Comparison of ENCODE assay signal across 14 cellular contexts in genomic region chr17:8963665-8964258, GRCh38. TPM values are rescaled to one million over a fixed set of nuclear protein-coding genes. Genes with fewer than 3 reads are reported as not detected.
A peak's percentile ranks its signal among the peaks of the same experiment; 100 is the strongest.
DNase-seq lines count a peak whose midpoint lies in the region; ATAC-seq and TF ChIP-seq lines count a peak whose summit lies in the region.
"Had no signal": no experiment of that assay in that cellular context is flagged by ENCODE, and none has a peak within 500 bp of the region (broad histone marks: within the 10 kb centered on the region; RNA-seq: fewer than 3 reads in every experiment).

No MANE protein-coding gene starts in this region.

- H4K20me1 ChIP-seq in BLaER1 treated with 17β-estradiol and CSF1 and Interleukin-3, amounts not matched to agents 10 nM and 100 nM, result peaks cover 21 to 60% (median 49%) of the 10 kb centered on the region in 11 experiments; a peak in 20 of 22 replicates

- ATAC-seq in lower lobe of right lung, result no peak
- ATAC-seq in GM19452 (IDR thresholded peaks at IDR 0.05; ENCODE audit: unreplicated experiment), result no peak
- ATAC-seq: gastrocnemius medialis had no signal

- H3K36me3 ChIP-seq in BLaER1 treated with 17β-estradiol and CSF1 and Interleukin-3, amounts not matched to agents 10 nM and 100 nM, result peaks cover 0 to 42% (median 7%) of the 10 kb centered on the region in 11 experiments; a peak in 10 of 22 replicates
- no peaks in the 10 kb centered on the region for H3K36me3 ChIP-seq in WERI-Rb-1
- no peaks in the 10 kb centered on the region for H3K36me3 ChIP-seq in lower lobe of right lung
- H3K36me3 ChIP-seq: gastrocnemius medialis, transverse colon had no signal

- H3K9ac ChIP-seq in BLaER1 treated with 17β-estradiol and CSF1 and Interleukin-3, amounts not matched to agents 10 nM and 100 nM, result peak overlapping the region in 9 of 11 experiments; percentile 4 to 95 (median 89); a peak in 13 of 22 replicates

- intact Hi-C loops in lower lobe of right lung (cut with DNase I), result no loop called here

- TF ChIP-seq CTCF in GM12875 (IDR thresholded peaks at IDR 0.05; ENCODE audit: borderline replicate concordance, insufficient read depth, low read depth, low read length) (no peak), WERI-Rb-1 (IDR thresholded peaks at IDR 0.05; ENCODE audit: low read depth, low read length) (no peak), lower lobe of right lung (IDR thresholded peaks at IDR 0.05) (no peak)

- DNase-seq in WERI-Rb-1 (peak; percentile 19), lower lobe of right lung (no peak), glomerular visceral epithelial cell (ENCODE audit: extremely low spot score) (no peak), SW480 (ENCODE audit: low spot score) (no peak)
- DNase-seq in activated effector memory CD4-positive, alpha-beta T cell treated with Interleukin-2 at 50 U/mL for 16 hours, result no peak
- DNase-seq: gastrocnemius medialis, left lung, NCI-H510A, transverse colon had no signal

- no peaks in the 10 kb centered on the region for H3K27me3 ChIP-seq in BLaER1 treated with 17β-estradiol and CSF1 and Interleukin-3, amounts not matched to agents 10 nM and 100 nM
- H3K27me3 ChIP-seq in WERI-Rb-1 (ENCODE audit: insufficient read depth, low read depth, severe bottlenecking) (no peaks in the 10 kb centered on the region), lower lobe of right lung (ENCODE audit: low read depth) (peaks cover 30% of the 10 kb centered on the region)

- H3K27ac ChIP-seq in BLaER1 treated with 17β-estradiol and CSF1 and Interleukin-3, amounts not matched to agents 10 nM and 100 nM, result peak overlapping the region in 9 of 11 experiments; percentile 35 to 98 (median 90); a peak in 14 of 22 replicates
- no peak overlapping the region for H3K27ac ChIP-seq in WERI-Rb-1
- H3K27ac ChIP-seq in lower lobe of right lung, result no peak overlapping the region
- H3K27ac ChIP-seq: gastrocnemius medialis, SK-N-MC had no signal

- H3K9me3 ChIP-seq in BLaER1 treated with 17β-estradiol and CSF1 and Interleukin-3, amounts not matched to agents 10 nM and 100 nM (replicated peaks in 1 of 11), result peaks cover 0 to 21% (median 9%) of the 10 kb centered on the region in 11 experiments; a peak in 10 of 22 replicates
- H3K9me3 ChIP-seq in WERI-Rb-1 (ENCODE audit: severe bottlenecking), result no peaks in the 10 kb centered on the region
- no peaks in the 10 kb centered on the region for H3K9me3 ChIP-seq in lower lobe of right lung
- H3K9me3 ChIP-seq: gastrocnemius medialis, left lung, transverse colon had no signal

- peaks cover 66 to 84% (median 79%) of the 10 kb centered on the region in 10 experiments for H3K4me1 ChIP-seq in BLaER1 treated with 17β-estradiol and CSF1 and Interleukin-3, amounts not matched to agents 10 nM and 100 nM
- H3K4me1 ChIP-seq in lower lobe of right lung, result peaks cover 4% of the 10 kb centered on the region
- H3K4me1 ChIP-seq: gastrocnemius medialis had no signal

- peak overlapping the region in 8 of 10 experiments; percentile 80 to 97 (median 90); a peak in 14 of 20 replicates for H3K4me3 ChIP-seq in BLaER1 treated with 17β-estradiol and CSF1 and Interleukin-3, amounts not matched to agents 10 nM and 100 nM
- peak overlapping the region; percentile 98 for H3K4me3 ChIP-seq in GM12875 (ENCODE audit: low read depth, low read length)
- H3K4me3 ChIP-seq in WERI-Rb-1 (ENCODE audit: low read depth, low read length), result no peak overlapping the region
- H3K4me3 ChIP-seq in lower lobe of right lung, result peak overlapping the region; percentile 64
- H3K4me3 ChIP-seq: SK-N-MC had no signal

- peak overlapping the region; percentile 92 to 99 (median 96) for H3K4me2 ChIP-seq in BLaER1 treated with 17β-estradiol and CSF1 and Interleukin-3, amounts not matched to agents 10 nM and 100 nM

RNA-seq across cellular contexts. Expression of gene PIK3R5, which starts 1.7 kb away (rescaled TPM):
- total RNA-seq in lower lobe of right lung, result 44.0 TPM
- total RNA-seq: M059J had no signal

RNA-seq across cellular contexts. Expression of gene NTN1, which starts 57.5 kb away (rescaled TPM):
- 7.8 TPM for total RNA-seq in lower lobe of right lung

Comparison
In these comparisons a context has a peak if more than half of its experiments do, and no peak if none do; other contexts are left out.
1. H3K27ac ChIP-seq: peak in BLaER1 treated with 17β-estradiol and CSF1 and Interleukin-3, amounts not matched to agents 10 nM and 100 nM (9 of 11); none in WERI-Rb-1 (single experiment) and lower lobe of right lung (single experiment).